Comparison of ENCODE assay signal across 1 cellular context in genomic region chr13:97798836-97799235, GRCh38.
TF ChIP-seq lines count a peak whose summit lies in the region.

No MANE protein-coding gene starts in this region.

TF ChIP-seq in IMR-90, 13 proteins besides CTCF, POLR2A, EP300 and RAD21 (continued from another document):
- no peak for TF ChIP-seq USF2 (IDR thresholded peaks at IDR 0.05; ENCODE audit: low read depth, low read length)
- no peak for TF ChIP-seq RFX5 (IDR thresholded peaks at IDR 0.05; ENCODE audit: low read depth, low read length)
- no peak for TF ChIP-seq NFE2L2 (IDR thresholded peaks at IDR 0.05; ENCODE audit: low read depth, low read length)
- no peak for TF ChIP-seq SMC3 (IDR thresholded peaks at IDR 0.05; ENCODE audit: low read depth, low read length)
- no peak for TF ChIP-seq FOS (IDR thresholded peaks at IDR 0.05; ENCODE audit: low read depth, low read length)
- no peak for TF ChIP-seq ELK1 (IDR thresholded peaks at IDR 0.05; ENCODE audit: borderline replicate concordance, low read depth, low read length)
- no peak for TF ChIP-seq MAZ (IDR thresholded peaks at IDR 0.05; ENCODE audit: borderline replicate concordance, low read depth, low read length)
- TF ChIP-seq RCOR1 (IDR thresholded peaks at IDR 0.05; ENCODE audit: insufficient replicate concordance, low read length): no peak
- TF ChIP-seq MXI1 (IDR thresholded peaks at IDR 0.05; ENCODE audit: borderline replicate concordance, low read depth, low read length): no peak
- TF ChIP-seq MAFK (IDR thresholded peaks at IDR 0.05; ENCODE audit: low read depth, low read length): no peak
